Comparison of ENCODE assay signal across 34 cellular contexts in the genomic region with DNA sequence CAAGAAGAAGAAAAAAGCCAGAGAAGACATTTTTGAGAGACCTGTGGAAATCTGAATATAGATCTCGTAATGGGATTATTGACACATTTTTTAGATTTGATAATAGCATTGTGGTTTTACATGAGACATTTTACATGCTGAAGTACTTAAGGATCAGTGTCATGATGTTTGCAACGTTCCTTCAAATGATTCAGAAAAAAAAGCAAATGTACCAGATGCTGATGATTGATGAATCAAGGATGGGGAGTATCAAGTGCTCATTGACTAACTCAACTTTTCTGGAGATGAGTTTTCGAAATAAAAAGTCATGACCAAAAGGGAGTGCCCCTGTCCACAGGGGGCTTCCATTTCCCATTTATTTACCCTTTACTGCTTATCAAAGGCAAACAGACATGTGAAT.
"Had no signal": no experiment of that assay in that cellular context is flagged by ENCODE, and none has a peak within 500 bp of the region (broad histone marks: within the 10 kb centered on the region; RNA-seq: fewer than 3 reads in every experiment).

No MANE protein-coding gene starts in this region.

- DNase-seq: activated CD4-positive, alpha-beta memory T cell treated with anti-CD3 and anti-CD28 coated beads, Interleukin-2, amount 10 ng/mL, durations not matched to agents 7 days and 5 days; activated CD4-positive, alpha-beta T cell treated with anti-CD3 and anti-CD28 coated beads for 1 hour; activated CD4-positive, alpha-beta T cell treated with anti-CD3 and anti-CD28 coated beads for 36 hours; activated CD4-positive, alpha-beta T cell treated with anti-CD3 and anti-CD28 coated beads for 48 hours; activated CD4-positive, alpha-beta T cell treated with anti-CD3 and anti-CD28 coated beads, Interleukin-2, amount 10 ng/mL, durations not matched to agents 7 days and 5 days; activated CD4-positive, alpha-beta T cell treated with anti-CD3 and anti-CD28 coated beads, Interleukin-2, amount 50 U/mL, for 48 hours; activated CD4-positive, CD25-positive, alpha-beta regulatory T cell; activated CD8-positive, alpha-beta memory T cell treated with anti-CD3 and anti-CD28 coated beads for 24 hours; activated CD8-positive, alpha-beta memory T cell treated with anti-CD3 and anti-CD28 coated beads, Interleukin-2, amount 10 ng/mL, durations not matched to agents 7 days and 5 days; activated CD8-positive, alpha-beta memory T cell treated with anti-CD3 and anti-CD28 coated beads, Interleukin-2, amount 50 U/mL, for 48 hours; activated CD8-positive, alpha-beta T cell treated with anti-CD3 and anti-CD28 coated beads, Interleukin-2, amount 10 ng/mL, durations not matched to agents 7 days and 5 days; activated effector memory CD4-positive, alpha-beta T cell treated with anti-CD3 and anti-CD28 coated beads, Interleukin-2, amount 50 U/mL, for 16 hours; activated gamma-delta T cell treated with Interleukin-2 at 50 U/mL for 16 hours; activated naive CD4-positive, alpha-beta T cell; activated naive CD4-positive, alpha-beta T cell treated with anti-CD3 and anti-CD28 coated beads for 36 hours; activated naive CD4-positive, alpha-beta T cell treated with anti-CD3 and anti-CD28 coated beads, Interleukin-2, amount 50 U/mL, for 16 hours; activated naive CD8-positive, alpha-beta T cell treated with anti-CD3 and anti-CD28 coated beads for 36 hours; activated T-cell treated with anti-CD3 and anti-CD28 coated beads, Interleukin-2, amount 50 U/mL, for 24 hours; activated T-cell treated with anti-CD3 and anti-CD28 coated beads, Interleukin-2, amount 50 U/mL, for 72 hours; adrenal gland; amniotic stem cell; aorta; body of pancreas; brain microvascular endothelial cell; central memory CD4-positive, alpha-beta T cell; T-cell; T-helper 2 cell; T-helper 9 cell; WERI-Rb-1 had no signal

- H3K27me3 ChIP-seq: adrenal gland, body of pancreas, brain microvascular endothelial cell, breast epithelium had no signal

- H3K4me3 ChIP-seq: adrenal gland, body of pancreas, breast epithelium had no signal

- H3K9me3 ChIP-seq: adrenal gland, body of pancreas, breast epithelium had no signal

- ATAC-seq: activated CD4-positive, alpha-beta T cell treated with anti-CD3 and anti-CD28 coated beads for 36 hours; activated CD4-positive, CD25-positive, alpha-beta regulatory T cell treated with anti-CD3 and anti-CD28 coated beads, Interleukin-2, amount 50 U/mL, for 24 hours; activated CD8-positive, alpha-beta memory T cell treated with anti-CD3 and anti-CD28 coated beads, Interleukin-2, amount 10 ng/mL, durations not matched to agents 7 days and 5 days; activated CD8-positive, alpha-beta T cell treated with anti-CD3 and anti-CD28 coated beads, Interleukin-2, amount 10 ng/mL, durations not matched to agents 7 days and 5 days; activated naive CD4-positive, alpha-beta T cell treated with anti-CD3 and anti-CD28 coated beads, Interleukin-2, amount 50 U/mL, for 72 hours; activated T-cell treated with anti-CD3 and anti-CD28 coated beads, Interleukin-2, amount 50 U/mL, for 72 hours; activated T-helper 17 cell treated with anti-CD3 and anti-CD28 coated beads, Interleukin-2, amount 50 U/mL, for 72 hours; body of pancreas; T-cell; WTC11 had no signal

- H3K27ac ChIP-seq: adrenal gland, body of pancreas, brain microvascular endothelial cell, breast epithelium, WERI-Rb-1 had no signal

- H3K36me3 ChIP-seq: adrenal gland, brain microvascular endothelial cell, breast epithelium, WERI-Rb-1 had no signal
